1 cellular context compared by ENCODE assay signal in the genomic region with DNA sequence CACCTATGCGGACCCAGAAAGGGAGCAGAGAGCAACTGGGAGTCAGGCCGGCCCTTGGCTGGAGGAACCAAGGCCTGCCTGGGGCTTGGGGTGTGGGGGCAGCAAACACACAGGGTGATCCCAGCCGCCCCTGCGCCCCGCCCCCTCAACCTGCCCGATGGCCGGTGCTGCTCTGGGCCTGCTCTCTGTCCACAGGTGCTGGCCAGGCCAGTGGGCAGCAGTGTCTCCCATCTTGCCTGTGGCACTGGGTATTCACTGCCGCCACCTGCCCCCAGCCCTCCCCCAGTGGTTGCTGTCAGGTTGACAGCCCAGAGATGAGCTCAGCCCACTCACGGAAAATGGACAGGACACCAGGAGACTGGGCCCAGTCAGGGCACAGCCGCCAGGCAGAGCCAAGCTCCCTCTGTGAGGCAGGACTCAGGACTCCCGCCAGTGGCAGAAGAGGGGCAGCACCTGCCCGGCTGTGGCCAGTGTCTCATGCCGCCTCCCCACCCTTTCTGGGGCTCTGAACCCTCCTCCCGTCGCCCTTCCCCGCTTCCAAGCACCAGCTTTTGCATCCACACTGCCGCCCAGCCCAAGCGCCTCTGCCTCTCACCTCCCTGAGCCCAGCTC.
TF ChIP-seq lines count a peak whose summit lies in the region.

No MANE protein-coding gene starts in this region.

TF ChIP-seq in SK-N-SH treated with all-trans-retinoic acid at 6 μM for 48 hours, 23 proteins besides CTCF, POLR2A, EP300 and RAD21:
- TF ChIP-seq ZFP30 (CRISPR knock-in tag; IDR thresholded peaks at IDR 0.05) (no peak), GLIS3 (CRISPR knock-in tag; IDR thresholded peaks at IDR 0.05) (no peak), SNAI2 (CRISPR knock-in tag; IDR thresholded peaks at IDR 0.05) (no peak), ISL1 (CRISPR knock-in tag; IDR thresholded peaks at IDR 0.05) (no peak), TOX (CRISPR knock-in tag; IDR thresholded peaks at IDR 0.05; ENCODE audit: borderline replicate concordance) (no peak), ZNF565 (CRISPR knock-in tag; conservative IDR thresholded peaks at IDR 0.05; ENCODE audit: low read depth) (no peak), ZNF8 (CRISPR knock-in tag; IDR thresholded peaks at IDR 0.05) (no peak), CSDC2 (CRISPR knock-in tag; IDR thresholded peaks at IDR 0.05) (no peak), TCF4 (CRISPR knock-in tag; IDR thresholded peaks at IDR 0.05; ENCODE audit: borderline replicate concordance) (no peak), ZFP3 (CRISPR knock-in tag; IDR thresholded peaks at IDR 0.05) (no peak), BACH2 (CRISPR knock-in tag; IDR thresholded peaks at IDR 0.05; ENCODE audit: borderline replicate concordance) (no peak), PPARA (CRISPR knock-in tag; IDR thresholded peaks at IDR 0.05; ENCODE audit: borderline replicate concordance) (no peak), ZNF70 (CRISPR knock-in tag; IDR thresholded peaks at IDR 0.05) (no peak), ARNTL (CRISPR knock-in tag; IDR thresholded peaks at IDR 0.05; ENCODE audit: borderline replicate concordance, low read depth) (no peak), ESRRG (CRISPR knock-in tag; IDR thresholded peaks at IDR 0.05) (no peak), RARB (CRISPR knock-in tag; IDR thresholded peaks at IDR 0.05) (no peak)
- TF ChIP-seq, protein P1, sequence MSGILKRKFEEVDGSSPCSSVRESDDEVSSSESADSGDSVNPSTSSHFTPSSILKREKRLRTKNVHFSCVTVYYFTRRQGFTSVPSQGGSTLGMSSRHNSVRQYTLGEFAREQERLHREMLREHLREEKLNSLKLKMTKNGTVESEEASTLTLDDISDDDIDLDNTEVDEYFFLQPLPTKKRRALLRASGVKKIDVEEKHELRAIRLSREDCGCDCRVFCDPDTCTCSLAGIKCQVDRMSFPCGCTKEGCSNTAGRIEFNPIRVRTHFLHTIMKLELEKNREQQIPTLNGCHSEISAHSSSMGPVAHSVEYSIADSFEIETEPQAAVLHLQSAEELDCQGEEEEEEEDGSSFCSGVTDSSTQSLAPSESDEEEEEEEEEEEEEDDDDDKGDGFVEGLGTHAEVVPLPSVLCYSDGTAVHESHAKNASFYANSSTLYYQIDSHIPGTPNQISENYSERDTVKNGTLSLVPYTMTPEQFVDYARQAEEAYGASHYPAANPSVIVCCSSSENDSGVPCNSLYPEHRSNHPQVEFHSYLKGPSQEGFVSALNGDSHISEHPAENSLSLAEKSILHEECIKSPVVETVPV (CRISPR knock-in tag; IDR thresholded peaks at IDR 0.05): no peak
- TF ChIP-seq, protein P2, sequence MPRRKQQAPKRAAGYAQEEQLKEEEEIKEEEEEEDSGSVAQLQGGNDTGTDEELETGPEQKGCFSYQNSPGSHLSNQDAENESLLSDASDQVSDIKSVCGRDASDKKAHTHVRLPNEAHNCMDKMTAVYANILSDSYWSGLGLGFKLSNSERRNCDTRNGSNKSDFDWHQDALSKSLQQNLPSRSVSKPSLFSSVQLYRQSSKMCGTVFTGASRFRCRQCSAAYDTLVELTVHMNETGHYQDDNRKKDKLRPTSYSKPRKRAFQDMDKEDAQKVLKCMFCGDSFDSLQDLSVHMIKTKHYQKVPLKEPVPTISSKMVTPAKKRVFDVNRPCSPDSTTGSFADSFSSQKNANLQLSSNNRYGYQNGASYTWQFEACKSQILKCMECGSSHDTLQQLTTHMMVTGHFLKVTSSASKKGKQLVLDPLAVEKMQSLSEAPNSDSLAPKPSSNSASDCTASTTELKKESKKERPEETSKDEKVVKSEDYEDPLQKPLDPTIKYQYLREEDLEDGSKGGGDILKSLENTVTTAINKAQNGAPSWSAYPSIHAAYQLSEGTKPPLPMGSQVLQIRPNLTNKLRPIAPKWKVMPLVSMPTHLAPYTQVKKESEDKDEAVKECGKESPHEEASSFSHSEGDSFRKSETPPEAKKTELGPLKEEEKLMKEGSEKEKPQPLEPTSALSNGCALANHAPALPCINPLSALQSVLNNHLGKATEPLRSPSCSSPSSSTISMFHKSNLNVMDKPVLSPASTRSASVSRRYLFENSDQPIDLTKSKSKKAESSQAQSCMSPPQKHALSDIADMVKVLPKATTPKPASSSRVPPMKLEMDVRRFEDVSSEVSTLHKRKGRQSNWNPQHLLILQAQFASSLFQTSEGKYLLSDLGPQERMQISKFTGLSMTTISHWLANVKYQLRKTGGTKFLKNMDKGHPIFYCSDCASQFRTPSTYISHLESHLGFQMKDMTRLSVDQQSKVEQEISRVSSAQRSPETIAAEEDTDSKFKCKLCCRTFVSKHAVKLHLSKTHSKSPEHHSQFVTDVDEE (CRISPR knock-in tag; IDR thresholded peaks at IDR 0.05): no peak
